8 cellular contexts compared by ENCODE assay signal in genomic region chr17:76527430-76528111, GRCh38. TPM values are rescaled to one million over a fixed set of nuclear protein-coding genes. Genes with fewer than 3 reads are reported as not detected.
A peak's percentile ranks its signal among the peaks of the same experiment; 100 is the strongest.
DNase-seq lines count a peak whose midpoint lies in the region; ATAC-seq and TF ChIP-seq lines count a peak whose summit lies in the region.

No MANE protein-coding gene starts in this region.

- peak overlapping the region; percentile 91 for H3K4me3 Mint-ChIP-seq in memory B cell

- H3K36me3 Mint-ChIP-seq in memory B cell: peaks cover 6% of the 10 kb centered on the region

- DNase-seq in ACHN (peak; percentile 87), RPMI7951 (ENCODE audit: low read depth) (peak; percentile 23), cardiac fibroblast (ENCODE audit: low read depth in 2 of 2) (peak; percentile 94 to 96), memory B cell (ENCODE audit: low spot score in 2 of 2) (peak; percentile 63 to 64), upper lobe of left lung (peak; percentile 78 to 84), middle frontal gyrus (ENCODE audit: extremely low spot score, low spot score) (no peak)

- no peaks in the 10 kb centered on the region for H3K9me3 Mint-ChIP-seq in memory B cell

- no peaks in the 10 kb centered on the region for H3K9me3 ChIP-seq in upper lobe of left lung

- peak overlapping the region; percentile 81 for H3K27ac Mint-ChIP-seq in memory B cell

- ATAC-seq in GM21423 (IDR thresholded peaks at IDR 0.05; ENCODE audit: unreplicated experiment): peak; percentile 59
- peak; percentile 76 for ATAC-seq in memory B cell (ENCODE audit: low read depth)
- peak; percentile 53 to 60 for ATAC-seq in upper lobe of left lung (ENCODE audit: low FRiP score in 2 of 2)
- ATAC-seq in HG02884 (IDR thresholded peaks at IDR 0.05; ENCODE audit: unreplicated experiment): no peak

- no peaks in the 10 kb centered on the region for H3K36me3 ChIP-seq in upper lobe of left lung

- peaks cover 67 to 75% (median 69%) of the 10 kb centered on the region in 4 donors for H3K4me1 ChIP-seq in upper lobe of left lung

- peaks cover 35% of the 10 kb centered on the region for H3K4me1 Mint-ChIP-seq in memory B cell

- in situ Hi-C loops in ACHN (cut with HindIII; ENCODE audit: low pct_ligation_motif_present, low pct_unique_long_range_greater_than_20kb, low sequenced_read_pairs): no loop called here

- no peaks in the 10 kb centered on the region for H3K27me3 Mint-ChIP-seq in memory B cell

- peak; percentile 40 for TF ChIP-seq CTCF in cardiac fibroblast (IDR thresholded peaks at IDR 0.05; ENCODE audit: low read depth, low read length)
- peak in 5 of 6 experiments; percentile 29 to 77 (median 46) for TF ChIP-seq CTCF in upper lobe of left lung (IDR thresholded peaks at IDR 0.05)

- peak in 1 of 4 donors; percentile 56 for TF ChIP-seq POLR2A in upper lobe of left lung (IDR thresholded peaks at IDR 0.05)

- no peaks in the 10 kb centered on the region for H3K27me3 ChIP-seq in upper lobe of left lung

- no peak overlapping the region for H3K4me3 ChIP-seq in cardiac fibroblast (replicated peaks in 1 of 2; ENCODE audit: low read depth in 2 of 2, low read length in 2 of 2)
- peak overlapping the region in 3 of 4 donors; percentile 10 to 27 (median 19) for H3K4me3 ChIP-seq in upper lobe of left lung

- peak; percentile 15 to 93 (median 68) for TF ChIP-seq EP300 in upper lobe of left lung (IDR thresholded peaks at IDR 0.05)

- WGBS in upper lobe of left lung, 2 donors: 24 to 30% methylated on average over 13 to 16 of the region's 26 CpGs

- H3K27ac ChIP-seq in upper lobe of left lung: peak overlapping the region; percentile 85 to 93 (median 90)

RNA-seq across cellular contexts. Expression of gene CYGB, which starts 9.9 kb away (rescaled TPM):
- total RNA-seq in RPMI7951 (2014; rRNA removed; shearing (Covaris generic)): 1.1 and 2.0 TPM in 2 replicates
- total RNA-seq in upper lobe of left lung: 10 to 100 TPM in 5 of 6 donors, 1 to 10 TPM in 1; 6.4 to 33.9 (median 16.6) TPM

RNA-seq across cellular contexts. Expression of gene PRCD, which starts 12.3 kb away (rescaled TPM):
- under 0.01 and 0.48 TPM in 2 replicates for total RNA-seq in RPMI7951 (2014; rRNA removed; shearing (Covaris generic))
- 10 to 100 TPM in 1 of 6 donors, 1 to 10 TPM in 4, not detected in 1; 3.0 to 13.9 (median 7.2) TPM for total RNA-seq in upper lobe of left lung

RNA-seq across cellular contexts. Expression of gene RHBDF2, which starts 26.3 kb away (rescaled TPM):
- 22.6 and 24.0 TPM in 2 replicates for total RNA-seq in RPMI7951 (2014; rRNA removed; shearing (Covaris generic))
- 100 to 1,000 TPM in 2 of 6 donors, 10 to 100 TPM in 4; 34.3 to 137 (median 47.6) TPM for total RNA-seq in upper lobe of left lung

RNA-seq across cellular contexts. Expression of gene ST6GALNAC2, which starts 58.1 kb away (rescaled TPM):
- 10.7 and 11.4 TPM in 2 replicates for total RNA-seq in RPMI7951 (2014; rRNA removed; shearing (Covaris generic))
- 10 to 100 TPM; 24.4 to 63.5 (median 39.8) TPM for total RNA-seq in upper lobe of left lung

Comparison
In these comparisons a context has a peak if more than half of its experiments do, and no peak if none do; other contexts are left out.
1. H3K4me3 ChIP-seq: peak in upper lobe of left lung (3 of 4); none in cardiac fibroblast (0 of 2).